ENCODE assay signal across 16 cellular contexts in genomic region chr10:100791254-100792058, GRCh38. TPM values are rescaled to one million over a fixed set of nuclear protein-coding genes. Genes with fewer than 3 reads are reported as not detected.
"Had no signal": no experiment of that assay in that cellular context is flagged by ENCODE, and none has a peak within 500 bp of the region (broad histone marks: within the 10 kb centered on the region; RNA-seq: fewer than 3 reads in every experiment).

No MANE protein-coding gene starts in this region.

- H3K9me3 Mint-ChIP-seq: activated T-cell treated with anti-CD3 and anti-CD28 coated beads, Interleukin-2, amount 50 U/mL, for 24 hours; memory B cell had no signal

- DNase-seq: activated CD4-positive, alpha-beta T cell treated with anti-CD3 and anti-CD28 coated beads, Interleukin-2, amount 50 U/mL, for 48 hours; activated CD4-positive, CD25-positive, alpha-beta regulatory T cell treated with anti-CD3 and anti-CD28 coated beads, Interleukin-2, amount 50 U/mL, for 72 hours; activated CD8-positive, alpha-beta memory T cell treated with anti-CD3 and anti-CD28 coated beads, Interleukin-2, amount 10 ng/mL, durations not matched to agents 7 days and 5 days; activated effector memory CD4-positive, alpha-beta T cell treated with anti-CD3 and anti-CD28 coated beads, Interleukin-2, amount 50 U/mL, for 16 hours; activated T-cell treated with anti-CD3 and anti-CD28 coated beads, Interleukin-2, amount 50 U/mL, for 24 hours; foreskin keratinocyte; stimulated activated CD4-positive, alpha-beta T cell treated with anti-CD3 and anti-CD28 coated beads, Interleukin-4, amount 100 ng/mL, for 4 hours; stomach; T-helper 17 cell; transverse colon had no signal

- ATAC-seq: activated CD8-positive, alpha-beta memory T cell treated with anti-CD3 and anti-CD28 coated beads, Interleukin-2, amount 10 ng/mL, durations not matched to agents 7 days and 5 days; esophagus mucosa; foreskin keratinocyte; left lobe of liver; T-helper 17 cell had no signal

- H3K27ac ChIP-seq: foreskin keratinocyte, stomach, transverse colon had no signal

- H3K27ac Mint-ChIP-seq: activated CD8-positive, alpha-beta memory T cell treated with anti-CD3 and anti-CD28 coated beads, Interleukin-2, amount 10 ng/mL, durations not matched to agents 7 days and 5 days; activated naive CD8-positive, alpha-beta T cell; activated T-cell treated with anti-CD3 and anti-CD28 coated beads, Interleukin-2, amount 50 U/mL, for 24 hours; memory B cell; T-helper 17 cell had no signal

- H3K4me3 ChIP-seq: stomach, transverse colon had no signal

- H3K36me3 Mint-ChIP-seq: activated CD8-positive, alpha-beta memory T cell treated with anti-CD3 and anti-CD28 coated beads, Interleukin-2, amount 10 ng/mL, durations not matched to agents 7 days and 5 days; activated naive CD8-positive, alpha-beta T cell; memory B cell had no signal

- H3K4me1 Mint-ChIP-seq: activated CD8-positive, alpha-beta memory T cell treated with anti-CD3 and anti-CD28 coated beads, Interleukin-2, amount 10 ng/mL, durations not matched to agents 7 days and 5 days; memory B cell had no signal

- H3K4me3 Mint-ChIP-seq: activated CD8-positive, alpha-beta memory T cell treated with anti-CD3 and anti-CD28 coated beads, Interleukin-2, amount 10 ng/mL, durations not matched to agents 7 days and 5 days; activated naive CD8-positive, alpha-beta T cell; activated T-cell treated with anti-CD3 and anti-CD28 coated beads, Interleukin-2, amount 50 U/mL, for 24 hours; memory B cell; T-helper 17 cell had no signal

- H3K9me3 ChIP-seq: stomach, transverse colon had no signal

- H3K36me3 ChIP-seq: stomach, transverse colon had no signal

- H3K4me1 ChIP-seq: foreskin keratinocyte, stomach, transverse colon had no signal

RNA-seq across cellular contexts. Expression of gene PAX2, which starts 46.1 kb away (rescaled TPM):
- total RNA-seq: activated CD8-positive, alpha-beta memory T cell treated with anti-CD3 and anti-CD28 coated beads, Interleukin-2, amount 10 ng/mL, durations not matched to agents 7 days and 5 days; esophagus mucosa; foreskin keratinocyte; skeletal muscle tissue; stomach; T-helper 17 cell; transverse colon had no signal
- polyA plus RNA-seq: foreskin keratinocyte, neural cell, stomach had no signal
